10 cellular contexts compared by ENCODE assay signal in the genomic region with DNA sequence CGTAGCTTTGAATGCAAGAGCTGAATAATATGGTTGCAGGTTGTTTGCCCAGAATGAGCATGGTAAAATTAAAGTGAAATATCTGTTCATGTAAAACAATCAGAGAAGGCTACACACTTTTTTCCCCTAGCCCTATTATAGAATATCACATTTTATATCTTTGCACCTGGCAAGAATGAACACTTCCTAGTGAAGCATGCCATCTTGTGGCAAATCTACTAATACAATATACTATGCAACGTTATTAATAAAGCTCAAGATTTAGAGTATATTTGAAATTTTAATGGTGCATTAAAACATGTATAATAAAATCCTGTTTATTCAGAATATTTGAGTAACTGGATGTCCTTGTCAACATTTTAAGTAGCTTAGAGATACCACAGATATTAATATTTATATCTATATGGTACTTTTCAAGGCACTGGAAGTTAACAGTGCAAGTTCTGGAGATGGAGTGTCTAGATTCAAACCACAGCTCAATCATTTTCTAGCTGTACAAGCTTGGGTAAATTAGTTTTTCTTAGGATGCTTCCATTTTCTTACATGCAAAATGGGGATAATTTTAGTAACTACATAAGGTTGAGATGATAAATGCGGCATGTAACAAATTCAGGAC.
A peak's percentile ranks its signal among the peaks of the same experiment; 100 is the strongest.
DNase-seq lines count a peak whose midpoint lies in the region; ATAC-seq and TF ChIP-seq lines count a peak whose summit lies in the region.
"Had no signal": no experiment of that assay in that cellular context is flagged by ENCODE, and none has a peak within 500 bp of the region (broad histone marks: within the 10 kb centered on the region; RNA-seq: fewer than 3 reads in every experiment).

No MANE protein-coding gene starts in this region.

- intact Hi-C loops in MCF 10A (cut with micrococcal nuclease) (loop anchor here (1.0 to 10.0 kb wide), 4 partner anchors 275 to 799 kb away; a partner anchor contains a TSS), breast epithelium (cut with DNase I; ENCODE audit: low total_unique reads) (loop anchor here (10.0 kb wide), 1 partner anchor 805 kb away; no protein-coding TSS in a partner anchor), upper lobe of right lung (cut with DNase I) (no loop called here)

- H3K9me2 ChIP-seq in OCI-LY1 (ENCODE audit: low read depth, low read length), result no peaks in the 10 kb centered on the region

- H3K9me3 ChIP-seq in breast epithelium, result no peaks in the 10 kb centered on the region
- H3K9me3 ChIP-seq in OCI-LY1 (ENCODE audit: low read length), result no peaks in the 10 kb centered on the region
- H3K9me3 ChIP-seq in upper lobe of right lung, result no peaks in the 10 kb centered on the region

- peaks cover 58% of the 10 kb centered on the region for H3K27me3 Mint-ChIP-seq in MCF 10A (ENCODE audit: insufficient read depth, unreplicated experiment)
- H3K27me3 Mint-ChIP-seq: CD8-positive, alpha-beta memory T cell had no signal

- H3K4me1 ChIP-seq in breast epithelium (no peaks in the 10 kb centered on the region), OCI-LY1 (ENCODE audit: insufficient read depth, low read length, severe bottlenecking) (no peaks in the 10 kb centered on the region), upper lobe of right lung (no peaks in the 10 kb centered on the region)

- POLR2A ChIA-PET in MCF 10A (lab: Yijun Ruan, JAX), result interaction anchor here (1.0 kb wide), 1 partner anchor 797 kb away, joined by 3 read pairs; no protein-coding TSS in a partner anchor

- H3K4me2 ChIP-seq in OCI-LY1 (ENCODE audit: low read length), result no peak overlapping the region

- no peaks in the 10 kb centered on the region for H3K36me3 Mint-ChIP-seq in MCF 10A (ENCODE audit: insufficient read depth, unreplicated experiment)
- H3K36me3 Mint-ChIP-seq: CD8-positive, alpha-beta memory T cell had no signal

- no peak overlapping the region for H3K27ac Mint-ChIP-seq in MCF 10A (ENCODE audit: low read depth, unreplicated experiment)
- H3K27ac Mint-ChIP-seq: CD8-positive, alpha-beta memory T cell had no signal

- no peak overlapping the region for H3K4me3 ChIP-seq in breast epithelium
- no peak overlapping the region for H3K4me3 ChIP-seq in OCI-LY1 (ENCODE audit: low read depth, low read length, poor library complexity, severe bottlenecking)
- H3K4me3 ChIP-seq in fibroblast of pulmonary artery (replicated peaks; ENCODE audit: low read depth, low read length), result no peak overlapping the region
- no peak overlapping the region for H3K4me3 ChIP-seq in upper lobe of right lung
- H3K4me3 ChIP-seq: SK-N-MC had no signal

- H3K27me3 ChIP-seq in breast epithelium, result no peaks in the 10 kb centered on the region
- no peaks in the 10 kb centered on the region for H3K27me3 ChIP-seq in OCI-LY1 (ENCODE audit: insufficient read depth, low read length)
- no peaks in the 10 kb centered on the region for H3K27me3 ChIP-seq in upper lobe of right lung

- H4K20me1 ChIP-seq in OCI-LY1 (ENCODE audit: insufficient read depth, low read length), result no peaks in the 10 kb centered on the region

- no peak overlapping the region for H3K9ac ChIP-seq in OCI-LY1 (ENCODE audit: low read length)

- TF ChIP-seq CTCF in MCF 10A (IDR thresholded peaks at IDR 0.05; ENCODE audit: unreplicated experiment) (peak; percentile 38), breast epithelium (IDR thresholded peaks at IDR 0.05) (no peak), OCI-LY1 (IDR thresholded peaks at IDR 0.05; ENCODE audit: low read length) (peak; percentile 50), fibroblast of pulmonary artery (IDR thresholded peaks at IDR 0.05; ENCODE audit: low read length, missing control alignments) (peak; percentile 42), upper lobe of right lung (IDR thresholded peaks at IDR 0.05) (peak; percentile 43)

- ATAC-seq in upper lobe of right lung (no peak), GM21786 (IDR thresholded peaks at IDR 0.05; ENCODE audit: unreplicated experiment) (no peak), HG03095 (IDR thresholded peaks at IDR 0.05; ENCODE audit: unreplicated experiment) (no peak)

- H3K36me3 ChIP-seq in breast epithelium (no peaks in the 10 kb centered on the region), OCI-LY1 (ENCODE audit: insufficient read depth, low read length) (no peaks in the 10 kb centered on the region), upper lobe of right lung (no peaks in the 10 kb centered on the region)

- no TSS peak for BruUV-seq in MCF 10A (replicated peaks; lab: Mats Ljungman, UMichigan)

- no peaks in the 10 kb centered on the region for H3K79me2 ChIP-seq in OCI-LY1 (ENCODE audit: insufficient read depth, low read length)

- H3K9me3 Mint-ChIP-seq in MCF 10A (ENCODE audit: unreplicated experiment), result no peaks in the 10 kb centered on the region

- CTCF ChIA-PET in MCF 10A (lab: Yijun Ruan, JAX), result interaction anchor here (0.5 to 6.7 kb wide), 27 partner anchors 9 to 1894 kb away, joined by 3 to 82 read pairs (median 4); no protein-coding TSS in a partner anchor

- no peak for TF ChIP-seq POLR2A in breast epithelium (IDR thresholded peaks at IDR 0.05)

- H3K27ac ChIP-seq in breast epithelium, result no peak overlapping the region
- no peak overlapping the region for H3K27ac ChIP-seq in OCI-LY1 (ENCODE audit: low read depth, low read length, poor library complexity, severe bottlenecking)
- no peak overlapping the region for H3K27ac ChIP-seq in upper lobe of right lung
- H3K27ac ChIP-seq: SK-N-MC had no signal

- peak; percentile 12 for DNase-seq in MCF 10A (ENCODE audit: unreplicated experiment)
- no peak for DNase-seq in breast epithelium (ENCODE audit: low spot score in 2 of 2)
- peak; percentile 46 for DNase-seq in fibroblast of pulmonary artery (ENCODE audit: low read depth)
- DNase-seq in upper lobe of right lung, result no peak
- DNase-seq in stimulated activated CD4-positive, alpha-beta T cell treated with anti-CD3 and anti-CD28 coated beads, Interleukin-2, amount 100 ng/mL, for 24 hours, result no peak
- DNase-seq: CD8-positive, alpha-beta memory T cell had no signal

- no peak overlapping the region for H3K4me3 Mint-ChIP-seq in MCF 10A (ENCODE audit: unreplicated experiment)
- H3K4me3 Mint-ChIP-seq: CD8-positive, alpha-beta memory T cell had no signal

- no peaks in the 10 kb centered on the region for H3K4me1 Mint-ChIP-seq in MCF 10A (ENCODE audit: insufficient read depth, unreplicated experiment)
- H3K4me1 Mint-ChIP-seq: CD8-positive, alpha-beta memory T cell had no signal

- H3F3A ChIP-seq in OCI-LY1 (ENCODE audit: insufficient read depth, low read length), result no peaks in the 10 kb centered on the region

- H2AFZ ChIP-seq in OCI-LY1 (ENCODE audit: low read length), result no peak overlapping the region

Comparison
In these comparisons a context has a peak if more than half of its experiments do, and no peak if none do; other contexts are left out.
1. DNase-seq: peak in MCF 10A (single experiment) and fibroblast of pulmonary artery (single experiment); none in breast epithelium (0 of 2), upper lobe of right lung (single experiment) and stimulated activated CD4-positive, alpha-beta T cell treated with anti-CD3 and anti-CD28 coated beads, Interleukin-2, amount 100 ng/mL, for 24 hours (0 of 2).
2. CTCF ChIP-seq: peak in MCF 10A (single experiment), OCI-LY1 (single experiment), fibroblast of pulmonary artery (single experiment) and upper lobe of right lung (single experiment); none in breast epithelium (0 of 3).